ENCODE assay signal across 23 cellular contexts in genomic region chr20:8969062-8969694, GRCh38.
DNase-seq lines count a peak whose midpoint lies in the region; ATAC-seq and TF ChIP-seq lines count a peak whose summit lies in the region.
"Had no signal": no experiment of that assay in that cellular context is flagged by ENCODE, and none has a peak within 500 bp of the region (broad histone marks: within the 10 kb centered on the region; RNA-seq: fewer than 3 reads in every experiment).

No MANE protein-coding gene starts in this region.

- no peak for TF ChIP-seq POLR2A in prostate gland (IDR thresholded peaks at IDR 0.05)

- no peaks in the 10 kb centered on the region for H3K36me3 ChIP-seq in right atrium auricular region
- no peaks in the 10 kb centered on the region for H3K36me3 ChIP-seq in colonic mucosa
- H3K36me3 ChIP-seq in prostate gland, result no peaks in the 10 kb centered on the region
- H3K36me3 ChIP-seq: BLaER1 had no signal

- H3K9me3 ChIP-seq in right atrium auricular region, result no peaks in the 10 kb centered on the region
- no peaks in the 10 kb centered on the region for H3K9me3 ChIP-seq in colonic mucosa
- no peaks in the 10 kb centered on the region for H3K9me3 ChIP-seq in prostate gland
- H3K9me3 ChIP-seq: BLaER1 had no signal

- intact Hi-C loops in left ventricle myocardium superior (cut with micrococcal nuclease), result no loop called here
- intact Hi-C loops in colonic mucosa (cut with DNase I), result no loop called here
- intact Hi-C loops in prostate gland (cut with DNase I), result no loop called here

- no peak overlapping the region for H3K9ac ChIP-seq in colonic mucosa (ENCODE audit: low read depth in 2 of 2, low read length in 2 of 2)
- H3K9ac ChIP-seq: BLaER1 had no signal

- ATAC-seq in left ventricle myocardium superior (peak; percentile 45), HG03108 (IDR thresholded peaks at IDR 0.05; ENCODE audit: unreplicated experiment) (no peak)
- ATAC-seq: GM12878, PC-3 had no signal

- H3K4me1 ChIP-seq in right atrium auricular region (peaks cover 0 to 18% of the 10 kb centered on the region in 2 donors), colonic mucosa (no peaks in the 10 kb centered on the region), prostate gland (replicated peaks) (no peaks in the 10 kb centered on the region)
- H3K4me1 ChIP-seq: BLaER1 had no signal

- no peak for TF ChIP-seq CTCF in right atrium auricular region (IDR thresholded peaks at IDR 0.05)
- TF ChIP-seq CTCF in colonic mucosa (IDR thresholded peaks at IDR 0.05), result no peak
- TF ChIP-seq CTCF in prostate gland (IDR thresholded peaks at IDR 0.05), result no peak

- H3K27me3 ChIP-seq in right atrium auricular region (no peaks in the 10 kb centered on the region), colonic mucosa (no peaks in the 10 kb centered on the region), prostate gland (replicated peaks; ENCODE audit: insufficient read depth) (no peaks in the 10 kb centered on the region)
- H3K27me3 ChIP-seq: BLaER1 had no signal

- DNase-seq in left ventricle myocardium superior (no peak), right atrium auricular region (ENCODE audit: low spot score) (no peak), colonic mucosa (no peak), prostate gland (ENCODE audit: low spot score) (peak; percentile 13), OCI-M1 (lab: John Stamatoyannopoulos, UW) (no peak), OCI-M2 (lab: John Stamatoyannopoulos, UW; ENCODE audit: unreplicated experiment) (no peak)
- DNase-seq: ACHN; CD4-positive, alpha-beta T cell; COR-L47; DND-41; H7; HFFc6; Karpas-422; NCI-H1417; NCI-H1694 treated with DMSO at 0.1 percent for 48 hours; NCI-H2081 treated with DMSO at 0.1 percent for 48 hours; NCI-H2227 treated with DMSO at 0.1 percent for 48 hours; NCI-H524 treated with DMSO at 0.1 percent for 48 hours; PC-3; SHP77 had no signal

- no peak overlapping the region for H3K4me3 ChIP-seq in right atrium auricular region
- H3K4me3 ChIP-seq in colonic mucosa, result no peak overlapping the region
- no peak overlapping the region for H3K4me3 ChIP-seq in prostate gland
- H3K4me3 ChIP-seq: BLaER1, GM12878 had no signal

- H3K27ac ChIP-seq in right atrium auricular region (no peak overlapping the region), colonic mucosa (peak overlapping the region; percentile 49), prostate gland (no peak overlapping the region)
- H3K27ac ChIP-seq: BLaER1 had no signal
